Comparison of ENCODE assay signal across 11 cellular contexts in the genomic region with DNA sequence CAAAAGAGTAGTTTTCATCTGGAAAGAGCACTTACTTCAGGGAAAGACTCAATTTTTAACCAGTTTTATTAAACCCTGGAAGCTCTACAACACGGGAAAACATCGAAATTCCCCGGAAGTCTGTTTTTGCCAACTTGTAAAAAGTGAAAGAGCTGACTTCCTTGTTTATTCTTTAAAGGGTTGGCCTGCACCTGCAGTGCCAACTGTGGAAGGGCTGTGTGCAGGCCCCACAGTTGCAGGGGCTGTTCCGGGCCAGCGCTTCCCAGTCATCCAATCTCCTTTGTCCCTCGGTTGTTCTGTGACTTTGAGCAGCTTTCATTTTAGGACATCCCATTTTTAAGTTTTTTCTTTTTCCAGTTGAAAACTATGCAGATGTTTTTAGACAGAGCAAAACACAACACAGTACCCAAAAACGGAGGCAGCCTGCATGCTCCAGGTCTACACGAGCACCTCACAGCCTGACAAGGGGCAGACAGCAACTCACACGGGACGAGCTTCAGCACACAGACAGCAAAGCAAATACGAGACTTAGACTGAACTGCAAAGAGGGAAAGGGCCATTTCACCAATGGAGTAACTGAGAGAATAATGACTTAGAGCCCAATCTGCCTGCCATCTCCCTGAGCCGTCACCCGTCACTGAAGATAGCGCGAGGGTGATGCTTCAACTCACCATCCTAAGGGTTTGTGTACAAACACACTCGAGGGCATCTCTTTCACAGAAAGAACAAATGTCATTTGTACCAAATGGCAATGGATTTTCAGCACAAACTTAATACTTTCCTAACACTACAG.
DNase-seq lines count a peak whose midpoint lies in the region; ATAC-seq, FAIRE-seq and TF ChIP-seq lines count a peak whose summit lies in the region.
"Had no signal": no experiment of that assay in that cellular context is flagged by ENCODE, and none has a peak within 500 bp of the region (broad histone marks: within the 10 kb centered on the region; RNA-seq: fewer than 3 reads in every experiment).

No MANE protein-coding gene starts in this region.

- no peak for TF ChIP-seq POLR2A in GM12878 (IDR thresholded peaks at IDR 0.05; ENCODE audit: low read depth, low read length)

- no peaks in the 10 kb centered on the region for H3F3A ChIP-seq in SK-N-SH (replicated peaks; ENCODE audit: insufficient read depth)

- no peak overlapping the region for H3K4me3 Mint-ChIP-seq in CD14-positive monocyte
- H3K4me3 Mint-ChIP-seq in natural killer cell treated with Interleukin-12 subunit alpha and Interleukin-12 subunit beta and Interleukin-15 and Interleukin-18, amount 100 ng/mL, for 72 hours, result no peak overlapping the region

- no peak overlapping the region for H3K4me3 ChIP-seq in GM12878
- no peak overlapping the region for H3K4me3 ChIP-seq in SK-N-SH (ENCODE audit: low read depth in 2 of 2, low read length in 1 of 2)

- H3K27me3 ChIP-seq in GM12878 (replicated peaks in 1 of 2; ENCODE audit: control insufficient read depth in 2 of 2, insufficient read depth in 2 of 2, low read length in 1 of 2), result no peaks in the 10 kb centered on the region
- no peaks in the 10 kb centered on the region for H3K27me3 ChIP-seq in SK-N-SH (ENCODE audit: insufficient read depth)
- H3K27me3 ChIP-seq in foreskin keratinocyte, result no peaks in the 10 kb centered on the region

- H4K20me1 ChIP-seq in GM12878 (ENCODE audit: control insufficient read depth, insufficient read depth) (no peaks in the 10 kb centered on the region), SK-N-SH (ENCODE audit: insufficient read depth) (no peaks in the 10 kb centered on the region)

- no peaks in the 10 kb centered on the region for H3K27me3 Mint-ChIP-seq in CD14-positive monocyte (ENCODE audit: low read depth in 3 of 3)
- H3K27me3 Mint-ChIP-seq in natural killer cell treated with Interleukin-12 subunit alpha and Interleukin-12 subunit beta and Interleukin-15 and Interleukin-18, amount 100 ng/mL, for 72 hours, result no peaks in the 10 kb centered on the region

- WGBS in GM12878 (ENCODE audit: insufficient coverage, insufficient replicate concordance, low lambda C conversion rate, missing lambda C conversion rate), result 48% methylated on average over 16 of the region's 16 CpGs
- 86% methylated on average over 16 of the region's 16 CpGs for WGBS in SK-N-SH (ENCODE audit: low lambda C conversion rate)

- H3K9me2 ChIP-seq in SK-N-SH, result no peaks in the 10 kb centered on the region

- POLR2A ChIA-PET in GM12878 (lab: Charles Lee) (interaction anchor here (1.4 kb wide), 1 partner anchor 10 kb away, joined by 4 read pairs; no protein-coding TSS in a partner anchor), SK-N-SH (lab: Yijun Ruan, JAX) (no interaction called here)

- peaks cover 86 to 94% of the 10 kb centered on the region in 2 donors for H3K36me3 Mint-ChIP-seq in CD14-positive monocyte
- peaks cover 24% of the 10 kb centered on the region for H3K36me3 Mint-ChIP-seq in natural killer cell treated with Interleukin-12 subunit alpha and Interleukin-12 subunit beta and Interleukin-15 and Interleukin-18, amount 100 ng/mL, for 72 hours

- TF ChIP-seq RAD21 in GM12878 (IDR thresholded peaks at IDR 0.05; ENCODE audit: insufficient read depth, low read depth, low read length), result no peak
- TF ChIP-seq RAD21 in SK-N-SH (IDR thresholded peaks at IDR 0.05; ENCODE audit: low read length), result no peak

- BruUV-seq in GM12878 (replicated peaks; lab: Mats Ljungman, UMichigan), result no TSS peak

- H3K4me2 ChIP-seq in GM12878 (ENCODE audit: control insufficient read depth, insufficient read depth), result peak overlapping the region; percentile 4; the same call in 1 of the 2 replicates
- H3K4me2 ChIP-seq in SK-N-SH, result no peak overlapping the region

- in situ Hi-C loops in GM12878 (cut with MboI), result no loop called here
- in situ Hi-C loops in GM13977 (cut with MboI; ENCODE audit: low pct_unique_long_range_greater_than_20kb, low sequenced_read_pairs, unreplicated experiment), result no loop called here

- DNase-seq in CD14-positive monocyte (ENCODE audit: low spot score) (no peak), GM12878 (ENCODE audit: low read depth, low spot score) (no peak), SK-N-SH (no peak), GM13977 (ENCODE audit: low spot score) (no peak), foreskin keratinocyte (no peak), EL (no peak)
- DNase-seq in natural killer cell treated with Interleukin-12 subunit alpha and Interleukin-12 subunit beta and Interleukin-15 and Interleukin-18, amount 100 ng/mL, for 72 hours (ENCODE audit: low spot score), result no peak
- DNase-seq: NCI-H748 treated with DMSO at 0.1 percent for 48 hours had no signal

- H3K9me3 Mint-ChIP-seq in CD14-positive monocyte, result no peaks in the 10 kb centered on the region
- no peaks in the 10 kb centered on the region for H3K9me3 Mint-ChIP-seq in natural killer cell treated with Interleukin-12 subunit alpha and Interleukin-12 subunit beta and Interleukin-15 and Interleukin-18, amount 100 ng/mL, for 72 hours

- CTCF ChIA-PET in GM12878 (lab: Yijun Ruan, JAX), result interaction anchor here (1.2 to 1.6 kb wide), 3 partner anchors 68 to 211 kb away, joined by 3 to 5 read pairs (median 5); no protein-coding TSS in a partner anchor
- CTCF ChIA-PET in SK-N-SH (lab: Yijun Ruan, JAX), result interaction anchor here (0.7 to 2.8 kb wide), 5 partner anchors 11 to 328 kb away, joined by 3 to 10 read pairs (median 3); no protein-coding TSS in a partner anchor

- H3K79me2 ChIP-seq in GM12878 (ENCODE audit: control insufficient read depth, insufficient read depth, low read length) (no peaks in the 10 kb centered on the region), SK-N-SH (ENCODE audit: insufficient read depth) (no peaks in the 10 kb centered on the region)

- peak; percentile 27 for FAIRE-seq in GM12878 (lab: Jason Lieb, UNC)

- SMC1A ChIA-PET in GM12878 (lab: Charles Lee; ENCODE audit: uncharacterized antibody, unreplicated experiment), result interaction anchor here (1.4 to 2.0 kb wide), 4 partner anchors 16 to 203 kb away, joined by 3 to 9 read pairs (median 6); no protein-coding TSS in a partner anchor

- RAD21 ChIA-PET in GM12878 (lab: Charles Lee; ENCODE audit: unreplicated experiment), result interaction anchor here (1.1 to 2.5 kb wide), 2 partner anchors 13 to 68 kb away, joined by 3 to 9 read pairs; no protein-coding TSS in a partner anchor

- H3K9ac ChIP-seq in GM12878 (ENCODE audit: control insufficient read depth, insufficient read depth, low read length) (no peak overlapping the region), SK-N-SH (no peak overlapping the region)

- intact Hi-C loops in CD14-positive monocyte (cut with micrococcal nuclease), result no loop called here
- intact Hi-C loops in GM12878 (cut with micrococcal nuclease; ENCODE audit: unreplicated experiment), result no loop called here

- H3K4me1 ChIP-seq in GM12878 (ENCODE audit: control insufficient read depth, insufficient read depth, low read length) (peaks cover 8% of the 10 kb centered on the region), SK-N-SH (ENCODE audit: control insufficient read depth in 1 of 2, insufficient read depth in 2 of 2, low read depth in 1 of 2, low read length in 1 of 2) (no peaks in the 10 kb centered on the region), foreskin keratinocyte (no peaks in the 10 kb centered on the region)

- H3K9me3 ChIP-seq in GM12878 (replicated peaks; ENCODE audit: control insufficient read depth, insufficient read depth, low read length) (no peaks in the 10 kb centered on the region), SK-N-SH (no peaks in the 10 kb centered on the region)

- H3K4me1 Mint-ChIP-seq in CD14-positive monocyte, result peaks cover 14% of the 10 kb centered on the region
- H3K4me1 Mint-ChIP-seq in natural killer cell treated with Interleukin-12 subunit alpha and Interleukin-12 subunit beta and Interleukin-15 and Interleukin-18, amount 100 ng/mL, for 72 hours (ENCODE audit: low read depth in 2 of 2), result peaks cover 15 to 17% of the 10 kb centered on the region in 2 donors

- TF ChIP-seq CTCF in CD14-positive monocyte (IDR thresholded peaks at IDR 0.05) (no peak), GM12878 (IDR thresholded peaks at IDR 0.05 in 2 of 3, conservative IDR thresholded peaks at IDR 0.05 in 1 of 3; ENCODE audit: control insufficient read depth in 2 of 3, extremely low read depth in 1 of 3, insufficient read depth in 1 of 3, low read depth in 3 of 3, low read length in 3 of 3) (no peak), SK-N-SH (IDR thresholded peaks at IDR 0.05) (no peak), GM13977 (IDR thresholded peaks at IDR 0.05; ENCODE audit: extremely low read depth, insufficient read depth, missing control alignments) (no peak), foreskin keratinocyte (conservative IDR thresholded peaks at IDR 0.05) (no peak)

- peak overlapping the region in 5 of 7 donors; percentile 23 to 81 (median 79) for H3K27ac Mint-ChIP-seq in CD14-positive monocyte
- peak overlapping the region; percentile 56 to 69 for H3K27ac Mint-ChIP-seq in natural killer cell treated with Interleukin-12 subunit alpha and Interleukin-12 subunit beta and Interleukin-15 and Interleukin-18, amount 100 ng/mL, for 72 hours

- TF ChIP-seq EP300 in GM12878 (IDR thresholded peaks at IDR 0.05; ENCODE audit: borderline replicate concordance in 1 of 2, control insufficient read depth in 1 of 2, low read depth in 2 of 2, low read length in 2 of 2) (no peak), SK-N-SH (IDR thresholded peaks at IDR 0.05; ENCODE audit: borderline replicate concordance in 1 of 2, low read depth in 1 of 2, low read length in 1 of 2) (no peak)

- ATAC-seq in GM21529 (IDR thresholded peaks at IDR 0.05; ENCODE audit: unreplicated experiment), result peak; percentile 49
- peak; percentile 68 for ATAC-seq in GM12878
- ATAC-seq in natural killer cell treated with Interleukin-12 subunit alpha and Interleukin-12 subunit beta and Interleukin-15 and Interleukin-18, amount 100 ng/mL, for 72 hours, result no peak
- ATAC-seq in foreskin keratinocyte, result no peak
- ATAC-seq: activated CD4-positive, CD25-positive, alpha-beta regulatory T cell treated with anti-CD3 and anti-CD28 coated beads, Interleukin-2, amount 50 U/mL, for 24 hours had no signal

- peaks cover 19 to 25% of the 10 kb centered on the region in 2 experiments for H3K36me3 ChIP-seq in GM12878 (ENCODE audit: control insufficient read depth in 2 of 2, insufficient read depth in 2 of 2, low read length in 1 of 2)
- peaks cover 20 to 87% of the 10 kb centered on the region in 2 experiments for H3K36me3 ChIP-seq in SK-N-SH (replicated peaks in 1 of 2; ENCODE audit: control insufficient read depth in 1 of 2, insufficient read depth in 2 of 2, low read length in 1 of 2)

- peak overlapping the region; percentile 51; the same call in 1 of the 2 replicates for H3K27ac ChIP-seq in GM12878 (ENCODE audit: control insufficient read depth, insufficient read depth)
- H3K27ac ChIP-seq in SK-N-SH (ENCODE audit: low read depth in 2 of 2, low read length in 1 of 2), result no peak overlapping the region
- no peak overlapping the region for H3K27ac ChIP-seq in foreskin keratinocyte
- H3K27ac ChIP-seq: HL-60 had no signal

- H2AFZ ChIP-seq in GM12878 (ENCODE audit: control insufficient read depth, low read depth, low read length) (no peak overlapping the region), SK-N-SH (ENCODE audit: low read depth) (no peak overlapping the region)

TF ChIP-seq in GM12878, 131 proteins besides CTCF, POLR2A, EP300 and RAD21 (continues in another document):
- no peak for TF ChIP-seq CBX5 (IDR thresholded peaks at IDR 0.05; ENCODE audit: low read depth)

TF ChIP-seq in SK-N-SH, 30 proteins besides CTCF, POLR2A, EP300 and RAD21 (continues in another document):
- TF ChIP-seq YY1 (IDR thresholded peaks at IDR 0.05; ENCODE audit: low read depth), result no peak

Comparison
In these comparisons a context has a peak if more than half of its experiments do, and no peak if none do; other contexts are left out.
1. ATAC-seq: peak in GM21529 (single experiment) and GM12878 (single experiment); none in natural killer cell treated with Interleukin-12 subunit alpha and Interleukin-12 subunit beta and Interleukin-15 and Interleukin-18, amount 100 ng/mL, for 72 hours (0 of 2) and foreskin keratinocyte (single experiment).